21 cellular contexts compared by ENCODE assay signal in genomic region chr12:89087149-89087834, GRCh38.
DNase-seq lines count a peak whose midpoint lies in the region; TF ChIP-seq lines count a peak whose summit lies in the region.
"Had no signal": no experiment of that assay in that cellular context is flagged by ENCODE, and none has a peak within 500 bp of the region (broad histone marks: within the 10 kb centered on the region; RNA-seq: fewer than 3 reads in every experiment).

No MANE protein-coding gene starts in this region.

- H3K4me3 ChIP-seq in esophagus muscularis mucosa = no peak overlapping the region
- no peak overlapping the region for H3K4me3 ChIP-seq in neuronal stem cell (ENCODE audit: low read length in 2 of 2)
- H3K4me3 ChIP-seq: prostate gland had no signal

- no peak overlapping the region for H2BK5ac ChIP-seq in neuronal stem cell (ENCODE audit: low read length)

- H3K9me3 ChIP-seq in esophagus muscularis mucosa (peaks cover 0 to 7% (median 0%) of the 10 kb centered on the region in 4 donors), neuronal stem cell (replicated peaks in 1 of 2; ENCODE audit: control insufficient read depth in 2 of 2, insufficient read depth in 1 of 2, low read depth in 1 of 2, low read length in 2 of 2) (peaks cover 3 to 24% of the 10 kb centered on the region in 2 donors)
- H3K9me3 ChIP-seq: prostate gland had no signal

- H3K18ac ChIP-seq in neuronal stem cell (ENCODE audit: low read length) = no peak overlapping the region

- H2BK12ac ChIP-seq in neuronal stem cell (ENCODE audit: low read length) = no peak overlapping the region

- H3K27ac ChIP-seq in esophagus muscularis mucosa (replicated peaks in 1 of 4) = no peak overlapping the region
- no peak overlapping the region for H3K27ac ChIP-seq in neuronal stem cell (replicated peaks; ENCODE audit: low read length)
- H3K27ac ChIP-seq: 22Rv1, prostate gland had no signal

- H3K36me3 ChIP-seq in esophagus muscularis mucosa (no peaks in the 10 kb centered on the region), neuronal stem cell (replicated peaks in 1 of 2; ENCODE audit: control insufficient read depth in 2 of 2, insufficient read depth in 2 of 2, low read length in 2 of 2) (no peaks in the 10 kb centered on the region)
- H3K36me3 ChIP-seq: prostate gland had no signal

- no peak overlapping the region for H4K91ac ChIP-seq in neuronal stem cell (ENCODE audit: low read depth, low read length, poor library complexity)

- H3K79me1 ChIP-seq in neuronal stem cell (ENCODE audit: low read depth, low read length) = no peaks in the 10 kb centered on the region

- TF ChIP-seq EP300 in esophagus muscularis mucosa (IDR thresholded peaks at IDR 0.05) = no peak

- WGBS in esophagus muscularis mucosa = 79% methylated on average over 6 of the region's 6 CpGs
- WGBS in neuronal stem cell (ENCODE audit: extremely low coverage in 2 of 2, insufficient read length in 2 of 2, insufficient replicate concordance in 1 of 2), 2 donors = no CpG with 5 or more reads among the region's 6 CpGs

- H4K8ac ChIP-seq in neuronal stem cell (ENCODE audit: low read depth, low read length) = no peak overlapping the region

- no peak overlapping the region for H3K23ac ChIP-seq in neuronal stem cell (ENCODE audit: low read depth, low read length, poor library complexity)

- no peaks in the 10 kb centered on the region for H3K27me3 ChIP-seq in esophagus muscularis mucosa
- H3K27me3 ChIP-seq in neuronal stem cell (ENCODE audit: control insufficient read depth in 3 of 3, insufficient read depth in 3 of 3, low read depth in 1 of 3, low read length in 3 of 3) = no peaks in the 10 kb centered on the region

- no peak overlapping the region for H2AK5ac ChIP-seq in neuronal stem cell (ENCODE audit: low read depth, low read length)

- no peak overlapping the region for H3K4me2 ChIP-seq in neuronal stem cell (ENCODE audit: insufficient read depth, low read length, poor library complexity, severe bottlenecking)

- peak overlapping the region; percentile 62 for H2AFZ ChIP-seq in neuronal stem cell (ENCODE audit: low read length)

- TF ChIP-seq CTCF in esophagus muscularis mucosa (IDR thresholded peaks at IDR 0.05) = no peak

- H3K4me1 ChIP-seq in esophagus muscularis mucosa (no peaks in the 10 kb centered on the region), neuronal stem cell (ENCODE audit: control insufficient read depth in 2 of 2, insufficient read depth in 1 of 2, low read depth in 1 of 2, low read length in 2 of 2) (peaks cover 5 to 15% of the 10 kb centered on the region in 2 donors)
- H3K4me1 ChIP-seq: prostate gland had no signal

- intact Hi-C loops in esophagus muscularis mucosa (cut with DNase I) = no loop called here

- no peak for TF ChIP-seq POLR2A in esophagus muscularis mucosa (IDR thresholded peaks at IDR 0.05; ENCODE audit: low read depth)

- H2BK15ac ChIP-seq in neuronal stem cell (ENCODE audit: low read length) = no peak overlapping the region

- H2BK120ac ChIP-seq in neuronal stem cell (ENCODE audit: low read depth, low read length) = no peak overlapping the region

- DNase-seq in DMS53 (lab: John Stamatoyannopoulos, UW) = peak; percentile 52
- no peak for DNase-seq in DMS53 treated with DMSO at 0.1 percent for 48 hours (lab: John Stamatoyannopoulos, UW; ENCODE audit: unreplicated experiment)
- peak; percentile 90 for DNase-seq in NCI-H526 (lab: John Stamatoyannopoulos, UW)
- peak; percentile 24 for DNase-seq in esophagus muscularis mucosa (ENCODE audit: extremely low spot score)
- DNase-seq in neuronal stem cell (ENCODE audit: low spot score) = no peak
- no peak for DNase-seq in stimulated activated CD4-positive, alpha-beta T cell treated with anti-CD3 and anti-CD28 coated beads, Interleukin-1b, Interleukin-23, amount 100 ng/mL, for 48 hours
- DNase-seq in A172 (ENCODE audit: low spot score) = no peak
- no peak for DNase-seq in RKO (ENCODE audit: low spot score)
- DNase-seq: activated CD4-positive, alpha-beta T cell treated with anti-CD3 and anti-CD28 coated beads, Interleukin-2, amount 50 U/mL, for 48 hours; activated naive CD4-positive, alpha-beta T cell treated with anti-CD3 and anti-CD28 coated beads, Interleukin-2, amount 50 U/mL, for 16 hours; activated T-cell treated with anti-CD3 and anti-CD28 coated beads for 4 hours; aorta; COR-L47; effector CD4-positive, alpha-beta T cell; immature natural killer cell; naive B cell; NCI-H1930; NCI-H524 treated with DMSO at 0.1 percent for 48 hours; stimulated activated CD4-positive, alpha-beta T cell treated with anti-CD3 and anti-CD28 coated beads, Interleukin-2, amount 100 ng/mL, for 48 hours had no signal

- H3K4ac ChIP-seq in neuronal stem cell (ENCODE audit: low read length) = no peak overlapping the region

- no peak overlapping the region for H3K14ac ChIP-seq in neuronal stem cell (ENCODE audit: low read length)

- no peak overlapping the region for H3K9ac ChIP-seq in neuronal stem cell (ENCODE audit: low read depth, low read length, poor library complexity)

Comparison
In these comparisons a context has a peak if more than half of its experiments do, and no peak if none do; other contexts are left out.
1. DNase-seq: peak in DMS53 (single experiment), NCI-H526 (2 of 2) and esophagus muscularis mucosa (single experiment); none in DMS53 treated with DMSO at 0.1 percent for 48 hours (single experiment), neuronal stem cell (single experiment), stimulated activated CD4-positive, alpha-beta T cell treated with anti-CD3 and anti-CD28 coated beads, Interleukin-1b, Interleukin-23, amount 100 ng/mL, for 48 hours (single experiment), A172 (single experiment) and RKO (single experiment).